In the genomic region with DNA sequence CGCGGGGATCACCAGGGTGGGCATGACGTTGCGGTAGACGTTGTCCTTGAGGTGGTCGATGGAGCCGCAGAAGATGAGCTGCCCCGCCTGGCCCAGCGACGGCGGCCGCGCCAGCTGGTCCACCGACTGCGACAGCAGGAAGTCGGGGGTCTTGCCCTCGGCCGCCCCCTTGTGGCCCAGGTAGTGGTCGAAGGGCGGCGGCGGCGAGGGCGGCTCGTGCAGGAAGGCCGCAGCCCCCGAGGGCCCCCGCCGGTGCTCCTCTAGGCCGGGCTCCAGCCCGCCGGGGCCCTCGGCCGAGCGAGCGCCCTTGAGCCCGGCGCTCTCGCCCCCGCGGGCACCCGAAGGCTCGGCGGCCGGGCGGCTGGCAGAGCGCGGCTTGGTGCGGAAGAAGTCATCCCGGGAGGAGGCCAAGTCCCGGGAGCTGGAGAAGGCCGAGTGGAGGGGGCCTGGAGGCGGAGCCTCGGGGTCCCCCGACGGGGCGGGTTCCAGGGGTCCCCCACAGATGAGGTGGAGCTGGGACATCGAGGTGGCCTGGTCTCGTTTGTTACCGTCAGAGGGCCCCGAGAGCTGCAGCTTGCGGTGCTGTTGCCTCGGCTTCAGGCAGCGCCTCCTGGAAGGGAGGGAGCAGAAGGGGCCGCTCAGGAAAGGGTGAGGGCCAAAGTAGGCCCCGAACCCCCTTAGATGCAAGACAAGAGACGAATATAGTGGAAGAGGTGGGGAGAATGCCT, we compare ENCODE assay signal across 8 cellular contexts. TPM values are rescaled to one million over a fixed set of nuclear protein-coding genes. Genes with fewer than 3 reads are reported as not detected.
A peak's percentile ranks its signal among the peaks of the same experiment; 100 is the strongest.
DNase-seq lines count a peak whose midpoint lies in the region; ATAC-seq and TF ChIP-seq lines count a peak whose summit lies in the region.

No MANE protein-coding gene starts in this region.

- no peaks in the 10 kb centered on the region for H3K9me3 ChIP-seq in H9 (ENCODE audit: control insufficient read depth, low read depth, low read length)

- peaks cover 3 to 23% (median 15%) of the 10 kb centered on the region in 3 experiments; a peak in 6 of 7 replicates for H3K36me3 Mint-ChIP-seq in H9 (ENCODE audit: insufficient read depth in 1 of 3, low read depth in 3 of 3)
- peaks cover 12% of the 10 kb centered on the region for H3K36me3 Mint-ChIP-seq in activated CD8-positive, alpha-beta T cell treated with anti-CD3 and anti-CD28 coated beads, Interleukin-2, amount 10 ng/mL, durations not matched to agents 7 days and 5 days (ENCODE audit: low read depth)

- no peaks in the 10 kb centered on the region for H3K27me3 ChIP-seq in H9 (ENCODE audit: insufficient read depth, low read length)

- no peak overlapping the region for H2AK5ac ChIP-seq in H9 (ENCODE audit: insufficient read length, low read length)

- H3K23me2 ChIP-seq in H9 (ENCODE audit: insufficient read length, low read depth, low read length, poor library complexity, severe bottlenecking): peaks cover 3% of the 10 kb centered on the region

- H4K5ac ChIP-seq in H9 (ENCODE audit: insufficient read length, low read depth, low read length): no peak overlapping the region

- H2BK12ac ChIP-seq in H9 (ENCODE audit: insufficient read length, low read depth, low read length): no peak overlapping the region

- no peak overlapping the region for H3T11ph ChIP-seq in H9 (ENCODE audit: low read length)

- CTCF ChIA-PET in activated CD8-positive, alpha-beta T cell treated with anti-CD3 and anti-CD28 coated beads, Interleukin-2, amount 10 ng/mL, durations not matched to agents 7 days and 5 days (lab: Charles Lee): interaction anchor here (0.6 to 6.3 kb wide), 14 partner anchors 9 to 204 kb away, joined by 3 to 60 read pairs (median 4); a partner anchor contains a TSS

- H4K8ac ChIP-seq in H9 (replicated peaks; ENCODE audit: insufficient read length, low read depth, low read length): no peak overlapping the region

- H2AFZ ChIP-seq in H9 (ENCODE audit: low read length): no peak overlapping the region

- WGBS in H9 (ENCODE audit: extremely low coverage, insufficient read length, low lambda C conversion rate): no CpG with 5 or more reads among the region's 67 CpGs

- H4K91ac ChIP-seq in H9 (ENCODE audit: insufficient read length, low read depth, low read length): no peak overlapping the region

- peaks cover 0 to 15% of the 10 kb centered on the region in 2 experiments; a peak in 2 of 4 replicates for H3K4me1 Mint-ChIP-seq in H9
- H3K4me1 Mint-ChIP-seq in activated CD8-positive, alpha-beta T cell treated with anti-CD3 and anti-CD28 coated beads, Interleukin-2, amount 10 ng/mL, durations not matched to agents 7 days and 5 days (ENCODE audit: low read depth): peaks cover 1% of the 10 kb centered on the region

- peak; percentile 54 for ATAC-seq in activated CD8-positive, alpha-beta T cell treated with anti-CD3 and anti-CD28 coated beads, Interleukin-2, amount 10 ng/mL, durations not matched to agents 7 days and 5 days
- ATAC-seq in HG03457 (IDR thresholded peaks at IDR 0.05; ENCODE audit: unreplicated experiment): no peak
- no peak for ATAC-seq in GM19397 (IDR thresholded peaks at IDR 0.05; ENCODE audit: unreplicated experiment)

- peak overlapping the region; percentile 68 to 79 for H3K4me3 Mint-ChIP-seq in H9
- H3K4me3 Mint-ChIP-seq in activated CD8-positive, alpha-beta T cell treated with anti-CD3 and anti-CD28 coated beads, Interleukin-2, amount 10 ng/mL, durations not matched to agents 7 days and 5 days: peak overlapping the region; percentile 55

- H3K4ac ChIP-seq in H9 (ENCODE audit: low read depth, low read length): no peak overlapping the region

- no peak overlapping the region; the same call in 1 of the 2 replicates for H3K14ac ChIP-seq in H9 (ENCODE audit: insufficient read depth, low read length)

- no peak overlapping the region for H3K18ac ChIP-seq in H9 (ENCODE audit: insufficient read length, low read depth, low read length)

- H3K79me1 ChIP-seq in H9 (ENCODE audit: insufficient read depth, low read depth, low read length, poor library complexity, severe bottlenecking): no peaks in the 10 kb centered on the region

- no peak overlapping the region for H2BK5ac ChIP-seq in H9 (ENCODE audit: insufficient read length, low read length)

- POLR2A ChIA-PET in activated CD8-positive, alpha-beta T cell treated with anti-CD3 and anti-CD28 coated beads, Interleukin-2, amount 10 ng/mL, durations not matched to agents 7 days and 5 days (lab: Charles Lee): interaction anchor here (0.7 kb wide), 1 partner anchor 75 kb away, joined by 3 read pairs; no protein-coding TSS in a partner anchor

- no peak overlapping the region for H3K9ac ChIP-seq in H9 (ENCODE audit: extremely low read depth, insufficient read length, low read length)

- H2BK120ac ChIP-seq in H9 (ENCODE audit: low read depth, low read length, poor library complexity, severe bottlenecking): no peak overlapping the region

- H3K4me2 ChIP-seq in H9 (ENCODE audit: insufficient read depth, insufficient read length, low read length): peak overlapping the region; percentile 45

- H3K27ac Mint-ChIP-seq in H9: peak overlapping the region in 1 of 3 experiments; percentile 77; a peak in 1 of 7 replicates
- no peak overlapping the region for H3K27ac Mint-ChIP-seq in activated CD8-positive, alpha-beta T cell treated with anti-CD3 and anti-CD28 coated beads, Interleukin-2, amount 10 ng/mL, durations not matched to agents 7 days and 5 days

- H3K9me3 Mint-ChIP-seq in H9: no peaks in the 10 kb centered on the region; a peak in 1 of 5 replicates
- no peaks in the 10 kb centered on the region for H3K9me3 Mint-ChIP-seq in activated CD8-positive, alpha-beta T cell treated with anti-CD3 and anti-CD28 coated beads, Interleukin-2, amount 10 ng/mL, durations not matched to agents 7 days and 5 days (ENCODE audit: insufficient read depth)

- DNase-seq in H9 (peak; percentile 91), fibroblast of the aortic adventitia (ENCODE audit: low read depth) (no peak), DMS114 treated with DMSO at 0.1 percent for 48 hours (lab: John Stamatoyannopoulos, UW; ENCODE audit: unreplicated experiment) (no peak), LoVo (ENCODE audit: low spot score) (no peak)
- DNase-seq in activated CD8-positive, alpha-beta T cell treated with anti-CD3 and anti-CD28 coated beads, Interleukin-2, amount 10 ng/mL, durations not matched to agents 7 days and 5 days: peak; percentile 71
- peak; percentile 68 to 75 for DNase-seq in stimulated activated CD4-positive, alpha-beta T cell treated with anti-CD3 and anti-CD28 coated beads, Interleukin-2, amount 100 ng/mL, for 24 hours

- H2BK20ac ChIP-seq in H9 (ENCODE audit: low read depth, low read length, poor library complexity, severe bottlenecking): no peak overlapping the region

- H2BK15ac ChIP-seq in H9 (ENCODE audit: low read depth, low read length): no peak overlapping the region

- H3K4me1 ChIP-seq in H9 (ENCODE audit: insufficient read depth, low read length): no peaks in the 10 kb centered on the region

- no peak overlapping the region for H3K4me3 ChIP-seq in fibroblast of the aortic adventitia (ENCODE audit: low read depth, low read length)

- no peaks in the 10 kb centered on the region for H3K79me2 ChIP-seq in H9 (ENCODE audit: insufficient read depth, low read length)

- H3K27me3 Mint-ChIP-seq in H9 (ENCODE audit: low read depth): peaks cover 5% of the 10 kb centered on the region; the same call in 1 of the 2 replicates
- H3K27me3 Mint-ChIP-seq in activated CD8-positive, alpha-beta T cell treated with anti-CD3 and anti-CD28 coated beads, Interleukin-2, amount 10 ng/mL, durations not matched to agents 7 days and 5 days (ENCODE audit: low read depth): peaks cover 6% of the 10 kb centered on the region

- no peak overlapping the region for H3K23ac ChIP-seq in H9 (ENCODE audit: insufficient read length, low read depth, low read length)

- H4K20me1 ChIP-seq in H9 (ENCODE audit: control insufficient read depth, insufficient read depth, insufficient read length): no peaks in the 10 kb centered on the region

- TF ChIP-seq CTCF in H9 (conservative IDR thresholded peaks at IDR 0.05) (peak; percentile 82), fibroblast of the aortic adventitia (IDR thresholded peaks at IDR 0.05; ENCODE audit: insufficient read depth, low read length) (peak; percentile 42)

- no peak overlapping the region for H3K56ac ChIP-seq in H9 (ENCODE audit: insufficient read length, low read depth, low read length)

- no peak overlapping the region for H3K27ac ChIP-seq in H9 (ENCODE audit: insufficient read length, low read depth, low read length)

RNA-seq across cellular contexts. Expression of a gene that starts 8.9 kb away (rescaled TPM):
- 27.3 and 27.5 TPM in 2 replicates for total RNA-seq in H9 (2021)
- under 1 TPM; 0.37 to 0.45 TPM for total RNA-seq in activated CD8-positive, alpha-beta T cell treated with anti-CD3 and anti-CD28 coated beads, Interleukin-2, amount 10 ng/mL, durations not matched to agents 7 days and 5 days
- total RNA-seq in fibroblast of the aortic adventitia (ENCODE audit: low replicate concordance): 3.1 and 18.5 TPM in 2 replicates

RNA-seq across cellular contexts. Expression of a gene that starts 9.6 kb away (rescaled TPM):
- total RNA-seq in H9 (2021) (127 and 130 TPM in 2 replicates), fibroblast of the aortic adventitia (ENCODE audit: low replicate concordance) (241 and 592 TPM in 2 replicates)
- 10 to 100 TPM; 45.6 to 46.7 TPM for total RNA-seq in activated CD8-positive, alpha-beta T cell treated with anti-CD3 and anti-CD28 coated beads, Interleukin-2, amount 10 ng/mL, durations not matched to agents 7 days and 5 days

RNA-seq across cellular contexts. Expression of a gene that starts 30.1 kb away (rescaled TPM):
- total RNA-seq in H9 (2021): 227 and 235 TPM in 2 replicates
- total RNA-seq in activated CD8-positive, alpha-beta T cell treated with anti-CD3 and anti-CD28 coated beads, Interleukin-2, amount 10 ng/mL, durations not matched to agents 7 days and 5 days: 100 to 1,000 TPM; 140 to 141 TPM
- 61.5 and 62.7 TPM in 2 replicates for total RNA-seq in fibroblast of the aortic adventitia (ENCODE audit: low replicate concordance)

RNA-seq across cellular contexts. Expression of a gene that starts 34.7 kb away (rescaled TPM):
- total RNA-seq in H9 (2021) (8.3 and 10.1 TPM in 2 replicates), fibroblast of the aortic adventitia (ENCODE audit: low replicate concordance) (0.36 TPM in 1 of 2 replicates, not detected in the other)
- total RNA-seq in activated CD8-positive, alpha-beta T cell treated with anti-CD3 and anti-CD28 coated beads, Interleukin-2, amount 10 ng/mL, durations not matched to agents 7 days and 5 days: under 1 TPM; 0.39 to 0.82 TPM

RNA-seq across cellular contexts. Expression of a gene that starts 46.3 kb away (rescaled TPM):
- total RNA-seq in H9 (2021) (2.2 and 3.8 TPM in 2 replicates), fibroblast of the aortic adventitia (ENCODE audit: low replicate concordance) (not detected in 2 replicates)
- under 1 TPM in 1 of 2 experiments, not detected in 1; 0.18 TPM for total RNA-seq in activated CD8-positive, alpha-beta T cell treated with anti-CD3 and anti-CD28 coated beads, Interleukin-2, amount 10 ng/mL, durations not matched to agents 7 days and 5 days

Comparison
In these comparisons a context has a peak if more than half of its experiments do, and no peak if none do; other contexts are left out.
1. DNase-seq: peak in H9 (single experiment), activated CD8-positive, alpha-beta T cell treated with anti-CD3 and anti-CD28 coated beads, Interleukin-2, amount 10 ng/mL, durations not matched to agents 7 days and 5 days (single experiment) and stimulated activated CD4-positive, alpha-beta T cell treated with anti-CD3 and anti-CD28 coated beads, Interleukin-2, amount 100 ng/mL, for 24 hours (2 of 2); none in fibroblast of the aortic adventitia (single experiment), DMS114 treated with DMSO at 0.1 percent for 48 hours (single experiment) and LoVo (single experiment).